Comparison of ENCODE assay signal across 8 cellular contexts in the genomic region with DNA sequence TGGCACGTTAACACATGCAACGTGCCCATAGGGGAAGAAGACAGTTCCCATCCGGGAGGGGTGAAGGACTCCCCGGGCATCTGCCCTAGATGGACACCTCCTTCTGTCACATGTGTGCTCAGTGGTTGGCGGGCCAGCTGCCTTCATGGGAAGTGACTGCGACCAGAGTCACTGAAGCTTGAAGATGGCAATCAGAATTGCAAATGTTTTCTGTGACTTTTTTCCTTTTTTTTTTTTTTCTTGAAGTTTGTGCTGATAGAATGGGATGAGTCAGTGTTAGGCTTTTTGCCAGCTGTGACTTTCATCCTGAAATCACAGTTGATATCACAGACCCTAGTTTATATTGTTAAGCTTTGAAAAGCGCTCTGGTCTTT.
DNase-seq lines count a peak whose midpoint lies in the region; ATAC-seq and TF ChIP-seq lines count a peak whose summit lies in the region.

No MANE protein-coding gene starts in this region.

- H4K20me1 ChIP-seq in BLaER1 treated with 17β-estradiol and CSF1 and Interleukin-3, amounts not matched to agents 10 nM and 100 nM = peaks cover 4 to 38% (median 15%) of the 10 kb centered on the region in 11 experiments; a peak in 15 of 22 replicates

- peaks cover 24 to 34% (median 31%) of the 10 kb centered on the region in 10 experiments for H3K4me1 ChIP-seq in BLaER1 treated with 17β-estradiol and CSF1 and Interleukin-3, amounts not matched to agents 10 nM and 100 nM
- peaks cover 0 to 8% (median 0%) of the 10 kb centered on the region in 9 donors for H3K4me1 ChIP-seq in heart right ventricle
- no peaks in the 10 kb centered on the region for H3K4me1 ChIP-seq in naive thymus-derived CD4-positive, alpha-beta T cell (ENCODE audit: control insufficient read depth in 2 of 2, insufficient read depth in 2 of 2, low read length in 2 of 2)

- no peaks in the 10 kb centered on the region for H3K9me3 ChIP-seq in BLaER1 treated with 17β-estradiol and CSF1 and Interleukin-3, amounts not matched to agents 10 nM and 100 nM (replicated peaks in 1 of 11)
- H3K9me3 ChIP-seq in heart right ventricle = no peaks in the 10 kb centered on the region
- H3K9me3 ChIP-seq in naive thymus-derived CD4-positive, alpha-beta T cell (ENCODE audit: control insufficient read depth in 2 of 3, low read length in 3 of 3) = no peaks in the 10 kb centered on the region

- peak overlapping the region in 1 of 10 experiments; percentile 39; a peak in 2 of 20 replicates for H3K4me3 ChIP-seq in BLaER1 treated with 17β-estradiol and CSF1 and Interleukin-3, amounts not matched to agents 10 nM and 100 nM
- H3K4me3 ChIP-seq in heart right ventricle = no peak overlapping the region
- no peak overlapping the region for H3K4me3 ChIP-seq in naive thymus-derived CD4-positive, alpha-beta T cell (ENCODE audit: low read length)

- H3K4me2 ChIP-seq in BLaER1 treated with 17β-estradiol and CSF1 and Interleukin-3, amounts not matched to agents 10 nM and 100 nM = peak overlapping the region; percentile 66 to 99 (median 84)

- no peaks in the 10 kb centered on the region for H3K9me3 Mint-ChIP-seq in naive thymus-derived CD4-positive, alpha-beta T cell
- no peaks in the 10 kb centered on the region for H3K9me3 Mint-ChIP-seq in immature natural killer cell

- peaks cover 0 to 73% (median 34%) of the 10 kb centered on the region in 5 donors for H3K36me3 Mint-ChIP-seq in naive thymus-derived CD4-positive, alpha-beta T cell
- H3K36me3 Mint-ChIP-seq in immature natural killer cell = peaks cover 21 to 42% (median 40%) of the 10 kb centered on the region in 3 donors

- peaks cover 59 to 84% (median 73%) of the 10 kb centered on the region in 11 experiments for H3K36me3 ChIP-seq in BLaER1 treated with 17β-estradiol and CSF1 and Interleukin-3, amounts not matched to agents 10 nM and 100 nM
- H3K36me3 ChIP-seq in heart right ventricle = peaks cover 0 to 83% (median 48%) of the 10 kb centered on the region in 9 donors
- peaks cover 3 to 75% (median 11%) of the 10 kb centered on the region in 3 experiments for H3K36me3 ChIP-seq in naive thymus-derived CD4-positive, alpha-beta T cell (ENCODE audit: control insufficient read depth in 2 of 3, insufficient read depth in 3 of 3, low read length in 3 of 3)

- peak overlapping the region in 9 of 11 experiments; percentile 29 to 68 (median 45); a peak in 13 of 22 replicates for H3K9ac ChIP-seq in BLaER1 treated with 17β-estradiol and CSF1 and Interleukin-3, amounts not matched to agents 10 nM and 100 nM

- POLR2A ChIA-PET in naive thymus-derived CD4-positive, alpha-beta T cell (lab: Charles Lee) = no interaction called here

- no peak overlapping the region for H3K27ac Mint-ChIP-seq in naive thymus-derived CD4-positive, alpha-beta T cell
- H3K27ac Mint-ChIP-seq in immature natural killer cell = no peak overlapping the region

- WGBS in heart right ventricle, 2 donors = 56 to 64% methylated on average over 7 of the region's 7 CpGs

- peak overlapping the region in 9 of 11 experiments; percentile 59 to 74 (median 68); a peak in 18 of 22 replicates for H3K27ac ChIP-seq in BLaER1 treated with 17β-estradiol and CSF1 and Interleukin-3, amounts not matched to agents 10 nM and 100 nM
- H3K27ac ChIP-seq in heart right ventricle = peak overlapping the region in 1 of 10 donors; percentile 62
- H3K27ac ChIP-seq in naive thymus-derived CD4-positive, alpha-beta T cell (ENCODE audit: low read depth, low read length) = no peak overlapping the region

- TF ChIP-seq CTCF in heart right ventricle (IDR thresholded peaks at IDR 0.05) = no peak

- no peaks in the 10 kb centered on the region for H3K27me3 ChIP-seq in BLaER1 treated with 17β-estradiol and CSF1 and Interleukin-3, amounts not matched to agents 10 nM and 100 nM
- no peaks in the 10 kb centered on the region for H3K27me3 ChIP-seq in heart right ventricle
- no peaks in the 10 kb centered on the region for H3K27me3 ChIP-seq in naive thymus-derived CD4-positive, alpha-beta T cell (ENCODE audit: control insufficient read depth in 2 of 2, insufficient read depth in 2 of 2, low read length in 2 of 2)

- H3K27me3 Mint-ChIP-seq in naive thymus-derived CD4-positive, alpha-beta T cell = no peaks in the 10 kb centered on the region
- H3K27me3 Mint-ChIP-seq in immature natural killer cell (ENCODE audit: low read depth in 3 of 3) = peaks cover 0 to 3% (median 0%) of the 10 kb centered on the region in 3 donors

- H3K4me1 Mint-ChIP-seq in naive thymus-derived CD4-positive, alpha-beta T cell = no peaks in the 10 kb centered on the region
- no peaks in the 10 kb centered on the region for H3K4me1 Mint-ChIP-seq in immature natural killer cell

- ATAC-seq in GM21390 (IDR thresholded peaks at IDR 0.05; ENCODE audit: unreplicated experiment) = peak; percentile 81
- peak; percentile 12 to 69 (median 49) for ATAC-seq in heart right ventricle
- ATAC-seq in naive thymus-derived CD4-positive, alpha-beta T cell = no peak

- intact Hi-C loops in heart right ventricle (cut with DNase I) = loop anchor here in 1 of 10 donors (5.0 kb wide), 1 partner anchor 73 kb away; no protein-coding TSS in a partner anchor
- intact Hi-C loops in naive thymus-derived CD4-positive, alpha-beta T cell (cut with micrococcal nuclease) = no loop called here

- peak; percentile 5 for DNase-seq in NCI-H345 treated with DMSO at 0.1 percent for 48 hours (lab: John Stamatoyannopoulos, UW; ENCODE audit: unreplicated experiment)
- DNase-seq in heart right ventricle = no peak
- DNase-seq in naive thymus-derived CD4-positive, alpha-beta T cell = no peak
- DNase-seq in GOT3 (lab: John Stamatoyannopoulos, UW) = no peak
- DNase-seq in NOMO-1 treated with DMSO at 0.1 percent for 48 hours (lab: John Stamatoyannopoulos, UW; ENCODE audit: unreplicated experiment) = no peak
- no peak for DNase-seq in immature natural killer cell

- CTCF ChIA-PET in naive thymus-derived CD4-positive, alpha-beta T cell (lab: Charles Lee) = no interaction called here

- H3K4me3 Mint-ChIP-seq in naive thymus-derived CD4-positive, alpha-beta T cell = no peak overlapping the region
- no peak overlapping the region for H3K4me3 Mint-ChIP-seq in immature natural killer cell
